15 cellular contexts compared by ENCODE assay signal in genomic region chr1:224703702-224704408, GRCh38.
DNase-seq lines count a peak whose midpoint lies in the region; ATAC-seq and TF ChIP-seq lines count a peak whose summit lies in the region.
"Had no signal": no experiment of that assay in that cellular context is flagged by ENCODE, and none has a peak within 500 bp of the region (broad histone marks: within the 10 kb centered on the region; RNA-seq: fewer than 3 reads in every experiment).

No MANE protein-coding gene starts in this region.

- intact Hi-C loops in A673 (cut with micrococcal nuclease; ENCODE audit: unreplicated experiment): no loop called here
- intact Hi-C loops in PC-3 (cut with micrococcal nuclease): no loop called here
- intact Hi-C loops in adrenal gland (cut with DNase I): no loop called here

- peak overlapping the region; percentile 22 for H3K14ac ChIP-seq in neuronal stem cell (ENCODE audit: low read length)

- no peak overlapping the region for H2BK12ac ChIP-seq in neuronal stem cell (ENCODE audit: low read length)

- no peak overlapping the region for H3K4ac ChIP-seq in neuronal stem cell (ENCODE audit: low read length)

- H3K27ac ChIP-seq in A673 (ENCODE audit: low read depth, low read length, poor library complexity, severe bottlenecking) (no peak overlapping the region), HEK293 (ENCODE audit: extremely low read depth, low read depth, low read length) (no peak overlapping the region), PC-3 (ENCODE audit: low read length) (no peak overlapping the region), neuronal stem cell (replicated peaks; ENCODE audit: low read length) (no peak overlapping the region), adrenal gland (no peak overlapping the region)
- H3K27ac ChIP-seq: SJSA1 had no signal

- no peak for TF ChIP-seq POLR2A in adrenal gland (IDR thresholded peaks at IDR 0.05)

- CTCF ChIA-PET in A673 (lab: Charles Lee): no interaction called here
- CTCF ChIA-PET in HEK293 (lab: Yijun Ruan, JAX): interaction anchor here (1.6 to 6.3 kb wide), 3 partner anchors 10 to 150 kb away, joined by 5 to 129 read pairs (median 14); no protein-coding TSS in a partner anchor
- CTCF ChIA-PET in PC-3 (lab: Charles Lee): no interaction called here

- no peak overlapping the region for H2BK15ac ChIP-seq in neuronal stem cell (ENCODE audit: low read length)

- no peak for ATAC-seq in PC-3
- ATAC-seq in GM21576 (IDR thresholded peaks at IDR 0.05; ENCODE audit: unreplicated experiment): no peak

- no peaks in the 10 kb centered on the region for H3K9me2 ChIP-seq in PC-3 (replicated peaks; ENCODE audit: low read length)

- TF ChIP-seq CTCF in A673 (conservative IDR thresholded peaks at IDR 0.05; ENCODE audit: low read depth, low read length) (no peak), HEK293 (tag by site-specific recombination; IDR thresholded peaks at IDR 0.05) (no peak), PC-3 (conservative IDR thresholded peaks at IDR 0.05; ENCODE audit: low read depth, low read length) (no peak), adrenal gland (IDR thresholded peaks at IDR 0.05) (no peak)

- H2AK5ac ChIP-seq in neuronal stem cell (ENCODE audit: low read depth, low read length): peak overlapping the region; percentile 49

- DNase-seq in A673 (ENCODE audit: low spot score) (peak; percentile 36), PC-3 (peak; percentile 7), neuronal stem cell (ENCODE audit: low spot score) (no peak), adrenal gland (no peak)
- no peak for DNase-seq in activated CD4-positive, alpha-beta T cell treated with anti-CD3 and anti-CD28 coated beads for 48 hours
- DNase-seq: C1 segment of cervical spinal cord, DMS79, Kasumi-1, MG63, NCI-H1092, NCI-H1930 had no signal

- no TSS peak for BruUV-seq in A673 (replicated peaks; lab: Mats Ljungman, UMichigan)
- BruUV-seq in PC-3 (replicated peaks; lab: Mats Ljungman, UMichigan): no TSS peak

- H3F3A ChIP-seq in PC-3 (ENCODE audit: low read length, unreplicated experiment): no peaks in the 10 kb centered on the region

- H3K23ac ChIP-seq in neuronal stem cell (ENCODE audit: low read depth, low read length, poor library complexity): peak overlapping the region; percentile 19

- no peaks in the 10 kb centered on the region for H3K79me1 ChIP-seq in neuronal stem cell (ENCODE audit: low read depth, low read length)

- no peak overlapping the region for H4K8ac ChIP-seq in neuronal stem cell (ENCODE audit: low read depth, low read length)

- H3K4me2 ChIP-seq in PC-3 (ENCODE audit: low read length) (no peak overlapping the region), neuronal stem cell (ENCODE audit: insufficient read depth, low read length, poor library complexity, severe bottlenecking) (no peak overlapping the region)

- no peaks in the 10 kb centered on the region for H3K79me2 ChIP-seq in PC-3 (ENCODE audit: low read length)

- H3K18ac ChIP-seq in neuronal stem cell (ENCODE audit: low read length): peak overlapping the region; percentile 33

- H2AFZ ChIP-seq in PC-3 (ENCODE audit: low read length): no peak overlapping the region
- H2AFZ ChIP-seq in neuronal stem cell (ENCODE audit: low read length): no peak overlapping the region

- no peaks in the 10 kb centered on the region for H3K9me3 ChIP-seq in A673 (ENCODE audit: low read depth, low read length, poor library complexity, severe bottlenecking)
- H3K9me3 ChIP-seq in HEK293 (ENCODE audit: control insufficient read depth, insufficient read depth, low read depth, low read length): no peaks in the 10 kb centered on the region
- no peaks in the 10 kb centered on the region for H3K9me3 ChIP-seq in PC-3 (ENCODE audit: low read length)
- no peaks in the 10 kb centered on the region for H3K9me3 ChIP-seq in neuronal stem cell (replicated peaks in 1 of 2; ENCODE audit: control insufficient read depth in 2 of 2, insufficient read depth in 1 of 2, low read depth in 1 of 2, low read length in 2 of 2)
- no peaks in the 10 kb centered on the region for H3K9me3 ChIP-seq in adrenal gland (replicated peaks in 1 of 3)
- H3K9me3 ChIP-seq: HAP-1, MG63, SJSA1 had no signal

- H3K4me1 ChIP-seq in A673 (ENCODE audit: insufficient read depth, low read length, poor library complexity, severe bottlenecking) (peaks cover 6% of the 10 kb centered on the region), HEK293 (ENCODE audit: control insufficient read depth, insufficient read depth, low read length) (no peaks in the 10 kb centered on the region), PC-3 (ENCODE audit: insufficient read depth, low read length) (peaks cover 8% of the 10 kb centered on the region; the same call in 1 of the 2 replicates), neuronal stem cell (ENCODE audit: control insufficient read depth in 2 of 2, insufficient read depth in 1 of 2, low read depth in 1 of 2, low read length in 2 of 2) (peaks cover 0 to 2% of the 10 kb centered on the region in 2 donors), adrenal gland (replicated peaks in 1 of 2) (no peaks in the 10 kb centered on the region)
- H3K4me1 ChIP-seq: HAP-1 had no signal

- H4K20me1 ChIP-seq in PC-3 (ENCODE audit: low read length): no peaks in the 10 kb centered on the region

- H3K36me3 ChIP-seq in A673 (ENCODE audit: insufficient read depth, low read length, poor library complexity, severe bottlenecking) (no peaks in the 10 kb centered on the region), HEK293 (ENCODE audit: control insufficient read depth in 2 of 2, insufficient read depth in 1 of 2, low read length in 2 of 2) (no peaks in the 10 kb centered on the region), PC-3 (ENCODE audit: low read depth, low read length) (no peaks in the 10 kb centered on the region), neuronal stem cell (replicated peaks in 1 of 2; ENCODE audit: control insufficient read depth in 2 of 2, insufficient read depth in 2 of 2, low read length in 2 of 2) (no peaks in the 10 kb centered on the region), adrenal gland (replicated peaks in 1 of 2) (no peaks in the 10 kb centered on the region)
- H3K36me3 ChIP-seq: HAP-1, MG63, SJSA1 had no signal

- no peak overlapping the region for H4K91ac ChIP-seq in neuronal stem cell (ENCODE audit: low read depth, low read length, poor library complexity)

- H3K4me3 ChIP-seq in A673 (ENCODE audit: low read depth, low read length, poor library complexity, severe bottlenecking) (no peak overlapping the region), HEK293 (ENCODE audit: low read depth, low read length) (no peak overlapping the region), PC-3 (ENCODE audit: low read length) (no peak overlapping the region), neuronal stem cell (ENCODE audit: low read length in 2 of 2) (no peak overlapping the region), adrenal gland (no peak overlapping the region)
- H3K4me3 ChIP-seq: HAP-1, MG63, SJSA1 had no signal

- H2BK120ac ChIP-seq in neuronal stem cell (ENCODE audit: low read depth, low read length): no peak overlapping the region

- no peak overlapping the region for H2BK5ac ChIP-seq in neuronal stem cell (ENCODE audit: low read length)

- WGBS in neuronal stem cell (ENCODE audit: extremely low coverage in 2 of 2, insufficient read length in 2 of 2, insufficient replicate concordance in 1 of 2), 2 donors: no CpG with 5 or more reads among the region's 10 CpGs
- WGBS in adrenal gland, 4 donors: 85 to 92% (median 87%) methylated on average over 10 of the region's 10 CpGs

- H3K9ac ChIP-seq in PC-3 (ENCODE audit: low read length) (no peak overlapping the region), neuronal stem cell (ENCODE audit: low read depth, low read length, poor library complexity) (no peak overlapping the region)

- H3K27me3 ChIP-seq in A673 (replicated peaks; ENCODE audit: insufficient read depth, low read depth, low read length, poor library complexity) (no peaks in the 10 kb centered on the region), PC-3 (ENCODE audit: low read length) (no peaks in the 10 kb centered on the region), neuronal stem cell (ENCODE audit: control insufficient read depth in 3 of 3, insufficient read depth in 3 of 3, low read depth in 1 of 3, low read length in 3 of 3) (peaks cover 0 to 2% (median 0%) of the 10 kb centered on the region in 3 experiments), adrenal gland (no peaks in the 10 kb centered on the region)
- H3K27me3 ChIP-seq: MG63, SJSA1 had no signal

- POLR2A ChIA-PET in A673 (lab: Charles Lee; ENCODE audit: low non-redundant PET) (no interaction called here), HEK293 (lab: Yijun Ruan, JAX) (no interaction called here), PC-3 (lab: Charles Lee; ENCODE audit: unreplicated experiment) (no interaction called here)

TF ChIP-seq in HEK293, 187 proteins besides CTCF, POLR2A, EP300 and RAD21:
- TF ChIP-seq ZIC2 (tag by site-specific recombination; IDR thresholded peaks at IDR 0.05) (peak; percentile 98), ZNF791 (tag by site-specific recombination; IDR thresholded peaks at IDR 0.05) (no peak)

Comparison
In these comparisons a context has a peak if more than half of its experiments do, and no peak if none do; other contexts are left out.
1. DNase-seq: peak in A673 (single experiment) and PC-3 (single experiment); none in neuronal stem cell (single experiment), adrenal gland (0 of 7) and activated CD4-positive, alpha-beta T cell treated with anti-CD3 and anti-CD28 coated beads for 48 hours (single experiment).